ENCODE assay signal across 7 cellular contexts in the genomic region with DNA sequence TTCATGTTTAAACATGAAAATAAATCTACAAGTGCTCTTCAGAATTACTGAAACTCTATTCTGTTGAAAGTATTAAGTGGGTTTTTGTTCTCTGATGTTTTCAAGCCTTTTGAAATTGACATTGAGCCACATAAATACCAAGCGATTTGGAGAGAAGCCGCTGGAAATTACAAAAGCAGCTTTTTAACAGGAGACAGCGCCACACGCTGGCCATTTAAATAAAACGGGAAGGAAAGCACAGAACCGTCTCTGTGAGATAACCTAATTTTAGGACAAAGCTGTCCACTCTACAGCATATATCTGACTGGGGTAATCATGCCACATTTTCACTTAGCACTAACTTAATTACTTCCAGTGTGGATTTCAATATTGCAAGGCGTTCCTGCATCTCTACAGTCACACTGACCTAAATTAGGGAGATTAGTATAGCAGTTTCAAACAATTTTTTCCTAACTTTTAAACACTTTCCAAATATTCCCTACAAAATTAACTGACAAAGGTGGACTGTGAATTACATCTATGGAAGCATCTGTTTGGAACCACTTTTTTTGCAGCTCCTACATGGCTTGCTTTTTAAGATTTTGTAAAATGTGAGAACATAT. TPM values are rescaled to one million over a fixed set of nuclear protein-coding genes. Genes with fewer than 3 reads are reported as not detected.
DNase-seq lines count a peak whose midpoint lies in the region; ATAC-seq and TF ChIP-seq lines count a peak whose summit lies in the region.

No MANE protein-coding gene starts in this region.

- TF ChIP-seq CTCF in RWPE2 (IDR thresholded peaks at IDR 0.05; ENCODE audit: poor library complexity, severe bottlenecking) (peak; percentile 69), dorsolateral prefrontal cortex (IDR thresholded peaks at IDR 0.05 in 54 of 56, conservative IDR thresholded peaks at IDR 0.05 in 2 of 56; ENCODE audit: low read depth in 1 of 56, partially characterized antibody in 56 of 56) (peak; percentile 33 to 84 (median 69)), nephron progenitor cell (IDR thresholded peaks at IDR 0.05) (peak; percentile 82)

- intact Hi-C loops in dorsolateral prefrontal cortex (cut with DNase I) (loop anchor here (5.0 kb wide), 2 partner anchors 741 to 746 kb away; no protein-coding TSS in a partner anchor), aorta (cut with DNase I) (loop anchor here in 1 of 2 donors (5.0 to 10.0 kb wide), 3 partner anchors 374 to 741 kb away; no protein-coding TSS in a partner anchor)

- no peaks in the 10 kb centered on the region for H3K9me3 Mint-ChIP-seq in nephron progenitor cell

- H3K27ac Mint-ChIP-seq in nephron progenitor cell: no peak overlapping the region

- H3K36me3 ChIP-seq in RWPE2 (ENCODE audit: low read depth) (no peaks in the 10 kb centered on the region), aorta (ENCODE audit: control insufficient read depth in 1 of 2, insufficient read depth in 2 of 2, low read length in 1 of 2) (no peaks in the 10 kb centered on the region)

- H3K4me3 ChIP-seq in RWPE2 (ENCODE audit: severe bottlenecking) (no peak overlapping the region), dorsolateral prefrontal cortex (no peak overlapping the region), aorta (ENCODE audit: low read length in 2 of 2) (no peak overlapping the region)

- no peaks in the 10 kb centered on the region for H3K9me3 ChIP-seq in RWPE2 (ENCODE audit: severe bottlenecking)
- H3K9me3 ChIP-seq in aorta (ENCODE audit: control insufficient read depth, low read length): no peaks in the 10 kb centered on the region

- 2% methylated on average over 7 of the region's 7 CpGs for WGBS in aorta, 2 donors

- no peaks in the 10 kb centered on the region for H3K27me3 ChIP-seq in RWPE2 (ENCODE audit: insufficient read depth, poor library complexity, severe bottlenecking)
- H3K27me3 ChIP-seq in dorsolateral prefrontal cortex: peaks cover 0 to 55% (median 14%) of the 10 kb centered on the region in 45 donors
- peaks cover 0 to 6% of the 10 kb centered on the region in 2 donors for H3K27me3 ChIP-seq in aorta (ENCODE audit: control insufficient read depth in 1 of 2, insufficient read depth in 2 of 2, low read length in 1 of 2)

- ATAC-seq in HG03342 (IDR thresholded peaks at IDR 0.05; ENCODE audit: unreplicated experiment) (peak; percentile 55), RWPE2 (ENCODE audit: low read depth) (no peak), aorta (ENCODE audit: low FRiP score) (no peak), GM19023 (IDR thresholded peaks at IDR 0.05; ENCODE audit: unreplicated experiment) (no peak)

- H3K36me3 Mint-ChIP-seq in nephron progenitor cell (ENCODE audit: low read depth): no peaks in the 10 kb centered on the region

- DNase-seq in ELF-1 (ENCODE audit: low read depth, low spot score) (peak; percentile 51), RWPE2 (ENCODE audit: low spot score) (no peak), dorsolateral prefrontal cortex (peak in 4 of 10 donors; percentile 24 to 61 (median 52)), nephron progenitor cell (peak; percentile 64), aorta (no peak)

- H3K4me3 Mint-ChIP-seq in nephron progenitor cell: no peak overlapping the region

- H3K4me1 Mint-ChIP-seq in nephron progenitor cell: peaks cover 25% of the 10 kb centered on the region

- H3K4me1 ChIP-seq in RWPE2 (ENCODE audit: insufficient read depth, poor library complexity, severe bottlenecking) (no peaks in the 10 kb centered on the region), aorta (ENCODE audit: control insufficient read depth in 1 of 2, insufficient read depth in 2 of 2, low read length in 2 of 2) (no peaks in the 10 kb centered on the region)

- H3K27ac ChIP-seq in RWPE2 (ENCODE audit: poor library complexity, severe bottlenecking): no peak overlapping the region
- no peak overlapping the region for H3K27ac ChIP-seq in dorsolateral prefrontal cortex
- H3K27ac ChIP-seq in aorta (ENCODE audit: low read depth in 1 of 2, low read length in 2 of 2): no peak overlapping the region

- peaks cover 11% of the 10 kb centered on the region for H3K27me3 Mint-ChIP-seq in nephron progenitor cell (ENCODE audit: low read depth, poor library complexity)

RNA-seq across cellular contexts. Expression of a gene that starts 6.8 kb away (rescaled TPM):
- total RNA-seq in dorsolateral prefrontal cortex (10 to 100 TPM in 113 of 120 experiments, 1 to 10 TPM in 7; 7.0 to 31.4 (median 14.3) TPM), aorta (10 to 100 TPM in 1 of 2 donors, 1 to 10 TPM in 1; 2.3 to 12.1 TPM)
- polyA plus RNA-seq in aorta: 1 to 10 TPM; 3.5 to 3.8 TPM

Comparison
In these comparisons a context has a peak if more than half of its experiments do, and no peak if none do; other contexts are left out.
1. DNase-seq: peak in ELF-1 (single experiment) and nephron progenitor cell (single experiment); none in RWPE2 (single experiment) and aorta (0 of 2).
2. Peak in every context shown above with its lines, with median percentiles within 50 percentile points of each other: CTCF ChIP-seq.